ENCODE assay signal across 1 cellular context in the genomic region with DNA sequence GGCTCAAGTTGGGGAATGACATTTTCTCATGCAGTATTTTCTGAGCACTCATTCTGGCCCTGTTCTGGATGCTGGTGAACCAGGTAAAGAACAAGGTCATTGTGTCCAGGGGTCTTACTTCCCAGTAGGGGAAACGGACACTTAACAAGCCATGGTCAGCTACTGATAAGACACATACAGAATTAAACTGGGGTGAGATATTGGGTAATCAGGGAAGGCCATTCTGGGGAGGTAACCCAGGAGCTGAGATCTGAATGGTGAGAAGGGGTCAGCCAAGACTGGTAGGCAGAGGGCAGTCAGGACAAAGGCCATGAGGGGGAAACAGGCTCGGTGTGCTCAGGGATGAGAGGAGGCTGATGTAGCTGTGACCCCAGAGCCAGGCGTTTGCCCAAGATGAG.
TF ChIP-seq lines count a peak whose summit lies in the region.

No MANE protein-coding gene starts in this region.

TF ChIP-seq in GM12878, 131 proteins besides CTCF, POLR2A, EP300 and RAD21:
- no peak for TF ChIP-seq ZNF207 (IDR thresholded peaks at IDR 0.05; ENCODE audit: borderline replicate concordance)
- no peak for TF ChIP-seq ZNF24 (IDR thresholded peaks at IDR 0.05)
- no peak for TF ChIP-seq JUNB (IDR thresholded peaks at IDR 0.05)
- no peak for TF ChIP-seq MEF2B (IDR thresholded peaks at IDR 0.05; ENCODE audit: partially characterized antibody, poor library complexity, severe bottlenecking)
- TF ChIP-seq SPI1 (IDR thresholded peaks at IDR 0.05; ENCODE audit: borderline replicate concordance, insufficient read depth, low read depth, low read length), result no peak
- no peak for TF ChIP-seq SMAD1 (IDR thresholded peaks at IDR 0.05; ENCODE audit: low read depth, partially characterized antibody)
- no peak for TF ChIP-seq TCF12 (IDR thresholded peaks at IDR 0.05; ENCODE audit: low read depth, low read length)
- TF ChIP-seq, protein P1, sequence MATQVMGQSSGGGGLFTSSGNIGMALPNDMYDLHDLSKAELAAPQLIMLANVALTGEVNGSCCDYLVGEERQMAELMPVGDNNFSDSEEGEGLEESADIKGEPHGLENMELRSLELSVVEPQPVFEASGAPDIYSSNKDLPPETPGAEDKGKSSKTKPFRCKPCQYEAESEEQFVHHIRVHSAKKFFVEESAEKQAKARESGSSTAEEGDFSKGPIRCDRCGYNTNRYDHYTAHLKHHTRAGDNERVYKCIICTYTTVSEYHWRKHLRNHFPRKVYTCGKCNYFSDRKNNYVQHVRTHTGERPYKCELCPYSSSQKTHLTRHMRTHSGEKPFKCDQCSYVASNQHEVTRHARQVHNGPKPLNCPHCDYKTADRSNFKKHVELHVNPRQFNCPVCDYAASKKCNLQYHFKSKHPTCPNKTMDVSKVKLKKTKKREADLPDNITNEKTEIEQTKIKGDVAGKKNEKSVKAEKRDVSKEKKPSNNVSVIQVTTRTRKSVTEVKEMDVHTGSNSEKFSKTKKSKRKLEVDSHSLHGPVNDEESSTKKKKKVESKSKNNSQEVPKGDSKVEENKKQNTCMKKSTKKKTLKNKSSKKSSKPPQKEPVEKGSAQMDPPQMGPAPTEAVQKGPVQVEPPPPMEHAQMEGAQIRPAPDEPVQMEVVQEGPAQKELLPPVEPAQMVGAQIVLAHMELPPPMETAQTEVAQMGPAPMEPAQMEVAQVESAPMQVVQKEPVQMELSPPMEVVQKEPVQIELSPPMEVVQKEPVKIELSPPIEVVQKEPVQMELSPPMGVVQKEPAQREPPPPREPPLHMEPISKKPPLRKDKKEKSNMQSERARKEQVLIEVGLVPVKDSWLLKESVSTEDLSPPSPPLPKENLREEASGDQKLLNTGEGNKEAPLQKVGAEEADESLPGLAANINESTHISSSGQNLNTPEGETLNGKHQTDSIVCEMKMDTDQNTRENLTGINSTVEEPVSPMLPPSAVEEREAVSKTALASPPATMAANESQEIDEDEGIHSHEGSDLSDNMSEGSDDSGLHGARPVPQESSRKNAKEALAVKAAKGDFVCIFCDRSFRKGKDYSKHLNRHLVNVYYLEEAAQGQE (IDR thresholded peaks at IDR 0.05; ENCODE audit: low read depth, low read length), result no peak
- TF ChIP-seq, protein P2, sequence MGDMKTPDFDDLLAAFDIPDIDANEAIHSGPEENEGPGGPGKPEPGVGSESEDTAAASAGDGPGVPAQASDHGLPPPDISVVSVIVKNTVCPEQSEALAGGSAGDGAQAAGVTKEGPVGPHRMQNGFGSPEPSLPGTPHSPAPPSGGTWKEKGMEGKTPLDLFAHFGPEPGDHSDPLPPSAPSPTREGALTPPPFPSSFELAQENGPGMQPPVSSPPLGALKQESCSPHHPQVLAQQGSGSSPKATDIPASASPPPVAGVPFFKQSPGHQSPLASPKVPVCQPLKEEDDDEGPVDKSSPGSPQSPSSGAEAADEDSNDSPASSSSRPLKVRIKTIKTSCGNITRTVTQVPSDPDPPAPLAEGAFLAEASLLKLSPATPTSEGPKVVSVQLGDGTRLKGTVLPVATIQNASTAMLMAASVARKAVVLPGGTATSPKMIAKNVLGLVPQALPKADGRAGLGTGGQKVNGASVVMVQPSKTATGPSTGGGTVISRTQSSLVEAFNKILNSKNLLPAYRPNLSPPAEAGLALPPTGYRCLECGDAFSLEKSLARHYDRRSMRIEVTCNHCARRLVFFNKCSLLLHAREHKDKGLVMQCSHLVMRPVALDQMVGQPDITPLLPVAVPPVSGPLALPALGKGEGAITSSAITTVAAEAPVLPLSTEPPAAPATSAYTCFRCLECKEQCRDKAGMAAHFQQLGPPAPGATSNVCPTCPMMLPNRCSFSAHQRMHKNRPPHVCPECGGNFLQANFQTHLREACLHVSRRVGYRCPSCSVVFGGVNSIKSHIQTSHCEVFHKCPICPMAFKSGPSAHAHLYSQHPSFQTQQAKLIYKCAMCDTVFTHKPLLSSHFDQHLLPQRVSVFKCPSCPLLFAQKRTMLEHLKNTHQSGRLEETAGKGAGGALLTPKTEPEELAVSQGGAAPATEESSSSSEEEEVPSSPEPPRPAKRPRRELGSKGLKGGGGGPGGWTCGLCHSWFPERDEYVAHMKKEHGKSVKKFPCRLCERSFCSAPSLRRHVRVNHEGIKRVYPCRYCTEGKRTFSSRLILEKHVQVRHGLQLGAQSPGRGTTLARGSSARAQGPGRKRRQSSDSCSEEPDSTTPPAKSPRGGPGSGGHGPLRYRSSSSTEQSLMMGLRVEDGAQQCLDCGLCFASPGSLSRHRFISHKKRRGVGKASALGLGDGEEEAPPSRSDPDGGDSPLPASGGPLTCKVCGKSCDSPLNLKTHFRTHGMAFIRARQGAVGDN (IDR thresholded peaks at IDR 0.05), result no peak
- TF ChIP-seq, protein P3, sequence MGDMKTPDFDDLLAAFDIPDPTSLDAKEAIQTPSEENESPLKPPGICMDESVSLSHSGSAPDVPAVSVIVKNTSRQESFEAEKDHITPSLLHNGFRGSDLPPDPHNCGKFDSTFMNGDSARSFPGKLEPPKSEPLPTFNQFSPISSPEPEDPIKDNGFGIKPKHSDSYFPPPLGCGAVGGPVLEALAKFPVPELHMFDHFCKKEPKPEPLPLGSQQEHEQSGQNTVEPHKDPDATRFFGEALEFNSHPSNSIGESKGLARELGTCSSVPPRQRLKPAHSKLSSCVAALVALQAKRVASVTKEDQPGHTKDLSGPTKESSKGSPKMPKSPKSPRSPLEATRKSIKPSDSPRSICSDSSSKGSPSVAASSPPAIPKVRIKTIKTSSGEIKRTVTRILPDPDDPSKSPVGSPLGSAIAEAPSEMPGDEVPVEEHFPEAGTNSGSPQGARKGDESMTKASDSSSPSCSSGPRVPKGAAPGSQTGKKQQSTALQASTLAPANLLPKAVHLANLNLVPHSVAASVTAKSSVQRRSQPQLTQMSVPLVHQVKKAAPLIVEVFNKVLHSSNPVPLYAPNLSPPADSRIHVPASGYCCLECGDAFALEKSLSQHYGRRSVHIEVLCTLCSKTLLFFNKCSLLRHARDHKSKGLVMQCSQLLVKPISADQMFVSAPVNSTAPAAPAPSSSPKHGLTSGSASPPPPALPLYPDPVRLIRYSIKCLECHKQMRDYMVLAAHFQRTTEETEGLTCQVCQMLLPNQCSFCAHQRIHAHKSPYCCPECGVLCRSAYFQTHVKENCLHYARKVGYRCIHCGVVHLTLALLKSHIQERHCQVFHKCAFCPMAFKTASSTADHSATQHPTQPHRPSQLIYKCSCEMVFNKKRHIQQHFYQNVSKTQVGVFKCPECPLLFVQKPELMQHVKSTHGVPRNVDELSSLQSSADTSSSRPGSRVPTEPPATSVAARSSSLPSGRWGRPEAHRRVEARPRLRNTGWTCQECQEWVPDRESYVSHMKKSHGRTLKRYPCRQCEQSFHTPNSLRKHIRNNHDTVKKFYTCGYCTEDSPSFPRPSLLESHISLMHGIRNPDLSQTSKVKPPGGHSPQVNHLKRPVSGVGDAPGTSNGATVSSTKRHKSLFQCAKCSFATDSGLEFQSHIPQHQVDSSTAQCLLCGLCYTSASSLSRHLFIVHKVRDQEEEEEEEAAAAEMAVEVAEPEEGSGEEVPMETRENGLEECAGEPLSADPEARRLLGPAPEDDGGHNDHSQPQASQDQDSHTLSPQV (IDR thresholded peaks at IDR 0.05), result no peak
- TF ChIP-seq KLF5 (IDR thresholded peaks at IDR 0.05; ENCODE audit: partially characterized antibody), result no peak
- TF ChIP-seq, protein P4, sequence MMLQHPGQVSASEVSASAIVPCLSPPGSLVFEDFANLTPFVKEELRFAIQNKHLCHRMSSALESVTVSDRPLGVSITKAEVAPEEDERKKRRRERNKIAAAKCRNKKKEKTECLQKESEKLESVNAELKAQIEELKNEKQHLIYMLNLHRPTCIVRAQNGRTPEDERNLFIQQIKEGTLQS (IDR thresholded peaks at IDR 0.05; ENCODE audit: borderline replicate concordance, extremely low read depth, low read depth, low read length), result no peak
- no peak for TF ChIP-seq SIX5 (IDR thresholded peaks at IDR 0.05; ENCODE audit: low read depth, low read length, severe bottlenecking)
- TF ChIP-seq MTA3 (IDR thresholded peaks at IDR 0.05; ENCODE audit: borderline replicate concordance, low read length), result no peak
- TF ChIP-seq ETV6 (conservative IDR thresholded peaks at IDR 0.05 in 1 of 2, IDR thresholded peaks at IDR 0.05 in 1 of 2; ENCODE audit: borderline replicate concordance in 1 of 2, low read depth in 1 of 2), result no peak
- TF ChIP-seq RBBP5 (conservative IDR thresholded peaks at IDR 0.05), result no peak
- TF ChIP-seq, protein P5, sequence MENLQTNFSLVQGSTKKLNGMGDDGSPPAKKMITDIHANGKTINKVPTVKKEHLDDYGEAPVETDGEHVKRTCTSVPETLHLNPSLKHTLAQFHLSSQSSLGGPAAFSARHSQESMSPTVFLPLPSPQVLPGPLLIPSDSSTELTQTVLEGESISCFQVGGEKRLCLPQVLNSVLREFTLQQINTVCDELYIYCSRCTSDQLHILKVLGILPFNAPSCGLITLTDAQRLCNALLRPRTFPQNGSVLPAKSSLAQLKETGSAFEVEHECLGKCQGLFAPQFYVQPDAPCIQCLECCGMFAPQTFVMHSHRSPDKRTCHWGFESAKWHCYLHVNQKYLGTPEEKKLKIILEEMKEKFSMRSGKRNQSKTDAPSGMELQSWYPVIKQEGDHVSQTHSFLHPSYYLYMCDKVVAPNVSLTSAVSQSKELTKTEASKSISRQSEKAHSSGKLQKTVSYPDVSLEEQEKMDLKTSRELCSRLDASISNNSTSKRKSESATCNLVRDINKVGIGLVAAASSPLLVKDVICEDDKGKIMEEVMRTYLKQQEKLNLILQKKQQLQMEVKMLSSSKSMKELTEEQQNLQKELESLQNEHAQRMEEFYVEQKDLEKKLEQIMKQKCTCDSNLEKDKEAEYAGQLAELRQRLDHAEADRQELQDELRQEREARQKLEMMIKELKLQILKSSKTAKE (IDR thresholded peaks at IDR 0.05; ENCODE audit: low read depth, poor library complexity, severe bottlenecking), result no peak
- no peak for TF ChIP-seq MYC (IDR thresholded peaks at IDR 0.05; ENCODE audit: insufficient read depth, insufficient read length, insufficient replicate concordance, low read length, severe bottlenecking)
- TF ChIP-seq IRF5 (IDR thresholded peaks at IDR 0.05; ENCODE audit: borderline replicate concordance), result no peak
- TF ChIP-seq JUND (IDR thresholded peaks at IDR 0.05; ENCODE audit: low read depth, low read length), result no peak
